Comparison of ENCODE assay signal across 20 cellular contexts in the genomic region with DNA sequence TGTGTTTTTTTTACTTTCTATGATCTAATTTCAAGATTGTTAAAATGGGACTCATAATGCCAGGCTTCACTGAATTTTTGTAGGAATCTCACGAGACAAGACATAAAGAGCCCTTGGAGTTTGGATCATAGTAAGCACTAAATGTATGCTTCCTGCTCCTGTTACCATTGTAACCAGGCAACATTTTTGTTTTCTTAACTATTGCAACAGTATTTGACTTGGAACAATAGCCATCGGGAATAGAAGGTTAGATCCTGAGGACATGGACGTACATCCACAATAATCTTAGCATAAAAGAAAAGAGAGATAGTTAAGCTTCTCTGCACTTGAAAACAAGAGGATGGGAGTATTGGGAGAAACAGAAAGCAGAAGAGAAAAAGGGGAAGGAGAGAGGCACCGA.
DNase-seq lines count a peak whose midpoint lies in the region; TF ChIP-seq lines count a peak whose summit lies in the region.
"Had no signal": no experiment of that assay in that cellular context is flagged by ENCODE, and none has a peak within 500 bp of the region (broad histone marks: within the 10 kb centered on the region; RNA-seq: fewer than 3 reads in every experiment).

No MANE protein-coding gene starts in this region.

- H3K27ac ChIP-seq in thyroid gland: no peak overlapping the region
- H3K27ac ChIP-seq: GM23248, SJCRH30 had no signal

- DNase-seq in CD14-positive monocyte (ENCODE audit: low spot score): no peak
- peak; percentile 12 for DNase-seq in NOMO-1 treated with dmso at 0.1 percent for 144 hours (lab: John Stamatoyannopoulos, UW; ENCODE audit: unreplicated experiment)
- no peak for DNase-seq in nephron progenitor cell
- no peak for DNase-seq in activated CD4-positive, CD25-positive, alpha-beta regulatory T cell (lab: John Stamatoyannopoulos, UW)
- no peak for DNase-seq in NCI-H2081 (lab: John Stamatoyannopoulos, UW)
- no peak for DNase-seq in globus pallidus (ENCODE audit: low spot score)
- no peak for DNase-seq in thyroid gland
- DNase-seq: AML-193, DMS 273 treated with DMSO at 0.1 percent for 48 hours, GDM1, GM23248, IMR-90, Karpas-422, MG63, NCI-H1105, NCI-H510A, NCI-H774, SJCRH30 had no signal

- no peaks in the 10 kb centered on the region for H3K9me3 ChIP-seq in thyroid gland
- H3K9me3 ChIP-seq: HAP-1, MG63, SJCRH30 had no signal

- peaks cover 2 to 5% (median 4%) of the 10 kb centered on the region in 3 donors for H3K27me3 Mint-ChIP-seq in CD14-positive monocyte (ENCODE audit: low read depth in 3 of 3)
- no peaks in the 10 kb centered on the region for H3K27me3 Mint-ChIP-seq in dendritic cell treated with granulocyte-macrophage colony-stimulating factor and Interleukin-4, amounts not matched to agents 40 ng/mL and 50 ng/mL, for 4 days
- peaks cover 3% of the 10 kb centered on the region for H3K27me3 Mint-ChIP-seq in nephron progenitor cell (ENCODE audit: low read depth, poor library complexity)

- no peak overlapping the region for H3K4me3 Mint-ChIP-seq in CD14-positive monocyte
- H3K4me3 Mint-ChIP-seq in dendritic cell treated with granulocyte-macrophage colony-stimulating factor and Interleukin-4, amounts not matched to agents 40 ng/mL and 50 ng/mL, for 4 days: no peak overlapping the region
- no peak overlapping the region for H3K4me3 Mint-ChIP-seq in nephron progenitor cell

- WGBS in thyroid gland, 2 donors: 63 to 65% methylated on average over 4 of the region's 4 CpGs

- H3K36me3 ChIP-seq in thyroid gland: no peaks in the 10 kb centered on the region
- H3K36me3 ChIP-seq: HAP-1, MG63, SJCRH30 had no signal

- H3K9me3 Mint-ChIP-seq in CD14-positive monocyte (no peaks in the 10 kb centered on the region), nephron progenitor cell (no peaks in the 10 kb centered on the region)
- no peaks in the 10 kb centered on the region for H3K9me3 Mint-ChIP-seq in dendritic cell treated with granulocyte-macrophage colony-stimulating factor and Interleukin-4, amounts not matched to agents 40 ng/mL and 50 ng/mL, for 4 days

- H3K36me3 Mint-ChIP-seq in CD14-positive monocyte (peaks cover 0 to under 1% of the 10 kb centered on the region in 2 donors), nephron progenitor cell (ENCODE audit: low read depth) (no peaks in the 10 kb centered on the region)
- H3K36me3 Mint-ChIP-seq in dendritic cell treated with granulocyte-macrophage colony-stimulating factor and Interleukin-4, amounts not matched to agents 40 ng/mL and 50 ng/mL, for 4 days (ENCODE audit: low read depth): peaks cover 2% of the 10 kb centered on the region

- H3K4me3 ChIP-seq in thyroid gland (replicated peaks in 1 of 3): no peak overlapping the region
- H3K4me3 ChIP-seq: GM23248, HAP-1, MG63, SJCRH30 had no signal

- H3K27me3 ChIP-seq in thyroid gland: no peaks in the 10 kb centered on the region
- H3K27me3 ChIP-seq: MG63, SJCRH30 had no signal

- no peak for TF ChIP-seq CTCF in CD14-positive monocyte (IDR thresholded peaks at IDR 0.05)
- TF ChIP-seq CTCF in nephron progenitor cell (IDR thresholded peaks at IDR 0.05): no peak
- no peak for TF ChIP-seq CTCF in thyroid gland (IDR thresholded peaks at IDR 0.05)

- peaks cover 9 to 29% of the 10 kb centered on the region in 2 donors for H3K4me1 ChIP-seq in thyroid gland

- no peak for TF ChIP-seq POLR2A in thyroid gland (IDR thresholded peaks at IDR 0.05)

- H3K27ac Mint-ChIP-seq in CD14-positive monocyte: peak overlapping the region in 5 of 7 donors; percentile 14 to 82 (median 35)
- peak overlapping the region; percentile 76 for H3K27ac Mint-ChIP-seq in dendritic cell treated with granulocyte-macrophage colony-stimulating factor and Interleukin-4, amounts not matched to agents 40 ng/mL and 50 ng/mL, for 4 days
- H3K27ac Mint-ChIP-seq in nephron progenitor cell: peak overlapping the region; percentile 15

- H3K4me1 Mint-ChIP-seq in CD14-positive monocyte (peaks cover 51% of the 10 kb centered on the region), nephron progenitor cell (peaks cover 49% of the 10 kb centered on the region)
- peaks cover 63% of the 10 kb centered on the region for H3K4me1 Mint-ChIP-seq in dendritic cell treated with granulocyte-macrophage colony-stimulating factor and Interleukin-4, amounts not matched to agents 40 ng/mL and 50 ng/mL, for 4 days (ENCODE audit: low read depth)

- intact Hi-C loops in CD14-positive monocyte (cut with micrococcal nuclease) (loop anchor here in 1 of 2 donors (5.0 kb wide), 1 partner anchor 48 kb away; no protein-coding TSS in a partner anchor), thyroid gland (cut with DNase I) (no loop called here)
- intact Hi-C loops in dendritic cell treated with granulocyte-macrophage colony-stimulating factor and Interleukin-4, amounts not matched to agents 40 ng/mL and 50 ng/mL, for 4 days (cut with micrococcal nuclease): no loop called here

Comparison
In these comparisons a context has a peak if more than half of its experiments do, and no peak if none do; other contexts are left out.
1. H3K27ac Mint-ChIP-seq: peak in every context shown above with its lines; median percentile 76 in dendritic cell treated with granulocyte-macrophage colony-stimulating factor and Interleukin-4, amounts not matched to agents 40 ng/mL and 50 ng/mL, for 4 days; 35 in CD14-positive monocyte; 15 in nephron progenitor cell.